Comparison of ENCODE assay signal across 1 cellular context in the genomic region with DNA sequence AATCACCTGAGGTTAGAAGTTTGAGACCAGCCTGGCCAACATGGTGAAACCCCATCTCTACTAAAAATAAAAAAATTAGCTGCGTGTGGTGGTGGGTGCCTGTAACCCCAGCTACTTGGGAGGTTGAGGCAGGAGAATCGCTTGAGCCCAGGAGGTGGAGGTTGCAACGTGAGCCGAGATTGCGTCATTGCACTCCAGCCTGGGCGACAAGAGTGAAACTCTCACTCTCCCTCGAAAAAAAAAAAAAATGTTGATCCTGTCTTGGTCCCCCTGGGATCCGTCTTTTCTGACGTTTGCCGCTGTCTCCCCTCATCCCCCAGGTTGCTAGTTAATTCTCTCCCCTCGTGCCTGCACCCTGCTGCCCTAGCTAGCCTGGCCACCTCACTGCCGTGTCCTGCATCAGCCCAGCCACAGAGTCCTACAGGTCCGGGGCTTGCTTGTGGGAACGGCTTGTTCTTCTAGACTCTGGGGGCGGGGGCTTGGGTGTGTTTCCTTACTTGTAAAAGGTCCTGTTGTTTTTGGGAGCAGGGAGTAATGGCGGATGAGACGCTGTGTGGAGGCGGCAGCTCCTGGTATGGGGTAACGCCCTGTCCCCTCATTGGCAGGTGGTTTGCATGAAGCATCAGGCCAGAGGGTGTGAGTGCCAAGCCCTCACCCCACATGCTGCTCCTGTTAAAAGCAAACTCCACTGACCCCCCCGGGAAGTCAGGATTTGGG.
TF ChIP-seq lines count a peak whose summit lies in the region.

No MANE protein-coding gene starts in this region.

TF ChIP-seq in GM12878, 131 proteins besides CTCF, POLR2A, EP300 and RAD21:
- TF ChIP-seq BCL3 (IDR thresholded peaks at IDR 0.05; ENCODE audit: borderline replicate concordance, insufficient read depth, low read depth, low read length, poor library complexity, severe bottlenecking) (no peak), SP1 (IDR thresholded peaks at IDR 0.05; ENCODE audit: low read depth, low read length) (no peak), ZBTB11 (CRISPR knock-in tag; IDR thresholded peaks at IDR 0.05) (no peak), RFX5 (IDR thresholded peaks at IDR 0.05; ENCODE audit: low read depth, low read length) (no peak), MXI1 (IDR thresholded peaks at IDR 0.05; ENCODE audit: low read depth, low read length) (no peak), SMARCA5 (IDR thresholded peaks at IDR 0.05) (no peak), ZNF622 (IDR thresholded peaks at IDR 0.05) (no peak), SPI1 (IDR thresholded peaks at IDR 0.05; ENCODE audit: borderline replicate concordance, insufficient read depth, low read depth, low read length) (no peak), KLF5 (IDR thresholded peaks at IDR 0.05; ENCODE audit: partially characterized antibody) (no peak), HDAC2 (IDR thresholded peaks at IDR 0.05) (no peak), NFIC (IDR thresholded peaks at IDR 0.05; ENCODE audit: low read depth, low read length) (no peak)
- TF ChIP-seq, protein P1, sequence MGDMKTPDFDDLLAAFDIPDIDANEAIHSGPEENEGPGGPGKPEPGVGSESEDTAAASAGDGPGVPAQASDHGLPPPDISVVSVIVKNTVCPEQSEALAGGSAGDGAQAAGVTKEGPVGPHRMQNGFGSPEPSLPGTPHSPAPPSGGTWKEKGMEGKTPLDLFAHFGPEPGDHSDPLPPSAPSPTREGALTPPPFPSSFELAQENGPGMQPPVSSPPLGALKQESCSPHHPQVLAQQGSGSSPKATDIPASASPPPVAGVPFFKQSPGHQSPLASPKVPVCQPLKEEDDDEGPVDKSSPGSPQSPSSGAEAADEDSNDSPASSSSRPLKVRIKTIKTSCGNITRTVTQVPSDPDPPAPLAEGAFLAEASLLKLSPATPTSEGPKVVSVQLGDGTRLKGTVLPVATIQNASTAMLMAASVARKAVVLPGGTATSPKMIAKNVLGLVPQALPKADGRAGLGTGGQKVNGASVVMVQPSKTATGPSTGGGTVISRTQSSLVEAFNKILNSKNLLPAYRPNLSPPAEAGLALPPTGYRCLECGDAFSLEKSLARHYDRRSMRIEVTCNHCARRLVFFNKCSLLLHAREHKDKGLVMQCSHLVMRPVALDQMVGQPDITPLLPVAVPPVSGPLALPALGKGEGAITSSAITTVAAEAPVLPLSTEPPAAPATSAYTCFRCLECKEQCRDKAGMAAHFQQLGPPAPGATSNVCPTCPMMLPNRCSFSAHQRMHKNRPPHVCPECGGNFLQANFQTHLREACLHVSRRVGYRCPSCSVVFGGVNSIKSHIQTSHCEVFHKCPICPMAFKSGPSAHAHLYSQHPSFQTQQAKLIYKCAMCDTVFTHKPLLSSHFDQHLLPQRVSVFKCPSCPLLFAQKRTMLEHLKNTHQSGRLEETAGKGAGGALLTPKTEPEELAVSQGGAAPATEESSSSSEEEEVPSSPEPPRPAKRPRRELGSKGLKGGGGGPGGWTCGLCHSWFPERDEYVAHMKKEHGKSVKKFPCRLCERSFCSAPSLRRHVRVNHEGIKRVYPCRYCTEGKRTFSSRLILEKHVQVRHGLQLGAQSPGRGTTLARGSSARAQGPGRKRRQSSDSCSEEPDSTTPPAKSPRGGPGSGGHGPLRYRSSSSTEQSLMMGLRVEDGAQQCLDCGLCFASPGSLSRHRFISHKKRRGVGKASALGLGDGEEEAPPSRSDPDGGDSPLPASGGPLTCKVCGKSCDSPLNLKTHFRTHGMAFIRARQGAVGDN (IDR thresholded peaks at IDR 0.05), result no peak
- TF ChIP-seq, protein P2, sequence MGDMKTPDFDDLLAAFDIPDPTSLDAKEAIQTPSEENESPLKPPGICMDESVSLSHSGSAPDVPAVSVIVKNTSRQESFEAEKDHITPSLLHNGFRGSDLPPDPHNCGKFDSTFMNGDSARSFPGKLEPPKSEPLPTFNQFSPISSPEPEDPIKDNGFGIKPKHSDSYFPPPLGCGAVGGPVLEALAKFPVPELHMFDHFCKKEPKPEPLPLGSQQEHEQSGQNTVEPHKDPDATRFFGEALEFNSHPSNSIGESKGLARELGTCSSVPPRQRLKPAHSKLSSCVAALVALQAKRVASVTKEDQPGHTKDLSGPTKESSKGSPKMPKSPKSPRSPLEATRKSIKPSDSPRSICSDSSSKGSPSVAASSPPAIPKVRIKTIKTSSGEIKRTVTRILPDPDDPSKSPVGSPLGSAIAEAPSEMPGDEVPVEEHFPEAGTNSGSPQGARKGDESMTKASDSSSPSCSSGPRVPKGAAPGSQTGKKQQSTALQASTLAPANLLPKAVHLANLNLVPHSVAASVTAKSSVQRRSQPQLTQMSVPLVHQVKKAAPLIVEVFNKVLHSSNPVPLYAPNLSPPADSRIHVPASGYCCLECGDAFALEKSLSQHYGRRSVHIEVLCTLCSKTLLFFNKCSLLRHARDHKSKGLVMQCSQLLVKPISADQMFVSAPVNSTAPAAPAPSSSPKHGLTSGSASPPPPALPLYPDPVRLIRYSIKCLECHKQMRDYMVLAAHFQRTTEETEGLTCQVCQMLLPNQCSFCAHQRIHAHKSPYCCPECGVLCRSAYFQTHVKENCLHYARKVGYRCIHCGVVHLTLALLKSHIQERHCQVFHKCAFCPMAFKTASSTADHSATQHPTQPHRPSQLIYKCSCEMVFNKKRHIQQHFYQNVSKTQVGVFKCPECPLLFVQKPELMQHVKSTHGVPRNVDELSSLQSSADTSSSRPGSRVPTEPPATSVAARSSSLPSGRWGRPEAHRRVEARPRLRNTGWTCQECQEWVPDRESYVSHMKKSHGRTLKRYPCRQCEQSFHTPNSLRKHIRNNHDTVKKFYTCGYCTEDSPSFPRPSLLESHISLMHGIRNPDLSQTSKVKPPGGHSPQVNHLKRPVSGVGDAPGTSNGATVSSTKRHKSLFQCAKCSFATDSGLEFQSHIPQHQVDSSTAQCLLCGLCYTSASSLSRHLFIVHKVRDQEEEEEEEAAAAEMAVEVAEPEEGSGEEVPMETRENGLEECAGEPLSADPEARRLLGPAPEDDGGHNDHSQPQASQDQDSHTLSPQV (IDR thresholded peaks at IDR 0.05), result no peak
- TF ChIP-seq, protein P3, sequence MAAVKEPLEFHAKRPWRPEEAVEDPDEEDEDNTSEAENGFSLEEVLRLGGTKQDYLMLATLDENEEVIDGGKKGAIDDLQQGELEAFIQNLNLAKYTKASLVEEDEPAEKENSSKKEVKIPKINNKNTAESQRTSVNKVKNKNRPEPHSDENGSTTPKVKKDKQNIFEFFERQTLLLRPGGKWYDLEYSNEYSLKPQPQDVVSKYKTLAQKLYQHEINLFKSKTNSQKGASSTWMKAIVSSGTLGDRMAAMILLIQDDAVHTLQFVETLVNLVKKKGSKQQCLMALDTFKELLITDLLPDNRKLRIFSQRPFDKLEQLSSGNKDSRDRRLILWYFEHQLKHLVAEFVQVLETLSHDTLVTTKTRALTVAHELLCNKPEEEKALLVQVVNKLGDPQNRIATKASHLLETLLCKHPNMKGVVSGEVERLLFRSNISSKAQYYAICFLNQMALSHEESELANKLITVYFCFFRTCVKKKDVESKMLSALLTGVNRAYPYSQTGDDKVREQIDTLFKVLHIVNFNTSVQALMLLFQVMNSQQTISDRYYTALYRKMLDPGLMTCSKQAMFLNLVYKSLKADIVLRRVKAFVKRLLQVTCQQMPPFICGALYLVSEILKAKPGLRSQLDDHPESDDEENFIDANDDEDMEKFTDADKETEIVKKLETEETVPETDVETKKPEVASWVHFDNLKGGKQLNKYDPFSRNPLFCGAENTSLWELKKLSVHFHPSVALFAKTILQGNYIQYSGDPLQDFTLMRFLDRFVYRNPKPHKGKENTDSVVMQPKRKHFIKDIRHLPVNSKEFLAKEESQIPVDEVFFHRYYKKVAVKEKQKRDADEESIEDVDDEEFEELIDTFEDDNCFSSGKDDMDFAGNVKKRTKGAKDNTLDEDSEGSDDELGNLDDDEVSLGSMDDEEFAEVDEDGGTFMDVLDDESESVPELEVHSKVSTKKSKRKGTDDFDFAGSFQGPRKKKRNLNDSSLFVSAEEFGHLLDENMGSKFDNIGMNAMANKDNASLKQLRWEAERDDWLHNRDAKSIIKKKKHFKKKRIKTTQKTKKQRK (IDR thresholded peaks at IDR 0.05; ENCODE audit: low read depth, low read length), result no peak
